19 cellular contexts compared by ENCODE assay signal in the genomic region with DNA sequence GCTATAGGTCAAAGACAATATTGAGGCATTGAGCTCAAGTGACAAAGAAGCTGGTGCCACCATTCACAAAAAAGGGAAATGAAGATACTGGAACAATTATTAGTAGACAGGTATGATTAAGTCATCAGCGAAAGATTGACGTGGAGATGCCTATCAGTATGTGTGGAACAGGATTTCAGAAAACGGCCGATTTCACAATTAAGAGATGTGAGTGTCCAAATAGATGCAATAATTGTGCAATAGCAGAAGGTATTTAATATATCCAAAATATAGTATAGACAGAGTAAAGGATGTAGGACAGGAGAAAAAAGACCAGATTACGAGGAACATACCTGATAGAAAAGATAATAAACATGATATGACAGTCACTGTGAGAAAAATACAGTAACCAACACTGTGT.
"Had no signal": no experiment of that assay in that cellular context is flagged by ENCODE, and none has a peak within 500 bp of the region (broad histone marks: within the 10 kb centered on the region; RNA-seq: fewer than 3 reads in every experiment).

No MANE protein-coding gene starts in this region.

- H3K4me2 ChIP-seq: hepatocyte had no signal

- ATAC-seq: foreskin keratinocyte, gastroesophageal sphincter, heart left ventricle, left cardiac atrium, left lung, left ventricle myocardium superior, lower lobe of right lung, mucosa of descending colon had no signal

- H3K9me3 ChIP-seq: esophagus muscularis mucosa, gastroesophageal sphincter, heart left ventricle, left lung, lower lobe of right lung, mucosa of descending colon had no signal

- H3K4me3 ChIP-seq: coronary artery, dorsolateral prefrontal cortex, esophagus muscularis mucosa, gastroesophageal sphincter, heart left ventricle, hepatocyte, left lung, lower lobe of right lung, mucosa of descending colon had no signal

- H3K27ac Mint-ChIP-seq: immature natural killer cell, mesothelial cell of epicardium had no signal

- H3K4me3 Mint-ChIP-seq: immature natural killer cell, mesothelial cell of epicardium had no signal

- H3K27ac ChIP-seq: coronary artery, dorsolateral prefrontal cortex, esophagus muscularis mucosa, foreskin keratinocyte, gastroesophageal sphincter, heart left ventricle, hepatocyte, left lung, lower lobe of right lung had no signal

- H3K27me3 ChIP-seq: esophagus muscularis mucosa, foreskin keratinocyte, gastroesophageal sphincter, heart left ventricle, hepatocyte, left lung had no signal

- H3K36me3 ChIP-seq: esophagus muscularis mucosa, gastroesophageal sphincter, heart left ventricle, left lung, lower lobe of right lung had no signal

- H3K4me1 Mint-ChIP-seq: immature natural killer cell had no signal

- H3K79me2 ChIP-seq: hepatocyte had no signal

- H3K36me3 Mint-ChIP-seq: immature natural killer cell had no signal

- H2AFZ ChIP-seq: hepatocyte had no signal

- H3K4me1 ChIP-seq: esophagus muscularis mucosa, foreskin keratinocyte, gastroesophageal sphincter, heart left ventricle, left lung, lower lobe of right lung had no signal

- DNase-seq: dermis blood vessel endothelial cell; dorsolateral prefrontal cortex; effector CD4-positive, alpha-beta T cell; effector memory CD4-positive, alpha-beta T cell; foreskin keratinocyte; heart left ventricle; hypothalamus; immature natural killer cell; left cardiac atrium; left lung; left ventricle myocardium superior; lower lobe of right lung; mesenchymal stem cell; mucosa of descending colon had no signal
